8 cellular contexts compared by ENCODE assay signal in the genomic region with DNA sequence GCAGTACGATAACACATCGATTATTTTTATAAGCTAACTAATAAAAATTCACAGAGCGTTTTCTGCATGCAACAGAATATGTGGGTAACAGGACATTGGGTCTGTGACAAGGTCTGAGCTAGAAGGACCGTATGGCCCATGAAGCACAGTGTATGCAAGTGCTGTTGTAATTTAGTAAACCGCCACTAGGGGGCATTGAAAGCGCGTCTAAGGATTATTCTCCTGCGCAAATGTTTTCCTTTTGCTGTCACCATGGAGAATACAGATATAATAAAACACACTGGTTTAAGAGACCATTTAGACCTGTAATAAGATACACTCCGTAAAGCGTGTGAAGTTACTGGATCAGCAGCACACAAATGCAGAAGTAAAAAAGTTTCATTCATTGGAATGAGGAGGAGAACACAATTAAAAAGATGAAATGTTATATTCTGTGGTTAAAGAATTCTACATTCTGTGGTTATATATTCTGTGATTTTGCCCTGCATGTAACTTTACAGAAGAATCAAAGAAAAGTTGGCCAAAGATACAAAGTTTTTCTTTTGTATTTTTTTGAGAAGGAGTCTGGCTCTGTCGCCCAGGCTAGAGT.
DNase-seq lines count a peak whose midpoint lies in the region; ATAC-seq and TF ChIP-seq lines count a peak whose summit lies in the region.

No MANE protein-coding gene starts in this region.

- no peak overlapping the region for H3K9ac ChIP-seq in SK-N-MC (ENCODE audit: insufficient read length)
- peak overlapping the region; percentile 31 for H3K9ac ChIP-seq in smooth muscle cell (ENCODE audit: low read depth)

- DNase-seq in Caco-2 (peak; percentile 51 to 73), NCI-H1092 (lab: John Stamatoyannopoulos, UW) (peak; percentile 47), SK-N-MC (ENCODE audit: low read depth, low spot score) (peak; percentile 47), astrocyte of the hippocampus (ENCODE audit: low read depth, low spot score) (peak; percentile 88), iPS DF 19.7 (ENCODE audit: low read depth, low spot score) (peak; percentile 17), smooth muscle cell (lab: John Stamatoyannopoulos, UW; ENCODE audit: unreplicated experiment) (peak; percentile 17)

- no peaks in the 10 kb centered on the region for H3K27me3 ChIP-seq in Caco-2 (replicated peaks; ENCODE audit: control insufficient read depth, insufficient read depth, low read length)
- no peaks in the 10 kb centered on the region for H3K27me3 ChIP-seq in smooth muscle cell (ENCODE audit: low read depth)

- H3K27ac ChIP-seq in SK-N-MC (peak overlapping the region; percentile 64; the same call in 1 of the 2 replicates), smooth muscle cell (ENCODE audit: low read depth) (peak overlapping the region; percentile 56)

- H3K36me3 ChIP-seq in Caco-2 (ENCODE audit: control insufficient read depth, insufficient read depth, low read length) = no peaks in the 10 kb centered on the region
- peaks cover 4% of the 10 kb centered on the region; the same call in 1 of the 2 replicates for H3K36me3 ChIP-seq in SK-N-MC (ENCODE audit: insufficient read depth, low read length)
- H3K36me3 ChIP-seq in smooth muscle cell (ENCODE audit: low read depth) = no peaks in the 10 kb centered on the region

- H3K36me3 Mint-ChIP-seq in Caco-2 (ENCODE audit: insufficient read depth, unreplicated experiment) = peaks cover 29% of the 10 kb centered on the region

- H3K79me2 ChIP-seq in smooth muscle cell (ENCODE audit: low read depth) = no peaks in the 10 kb centered on the region

- peaks cover 4% of the 10 kb centered on the region for H4K20me1 ChIP-seq in smooth muscle cell (ENCODE audit: low read depth)

- H3K4me1 ChIP-seq in Caco-2 (no peaks in the 10 kb centered on the region), smooth muscle cell (ENCODE audit: low read depth) (no peaks in the 10 kb centered on the region)

- no peak overlapping the region for H3K4me2 ChIP-seq in smooth muscle cell

- ATAC-seq in GM21619 (IDR thresholded peaks at IDR 0.05; ENCODE audit: unreplicated experiment) (peak; percentile 87), HG02970 (IDR thresholded peaks at IDR 0.05; ENCODE audit: low FRiP score, unreplicated experiment) (no peak)

- no peak overlapping the region for H2AFZ ChIP-seq in smooth muscle cell (ENCODE audit: low read depth)

- POLR2A ChIA-PET in Caco-2 (lab: Charles Lee) = no interaction called here

- no peak overlapping the region for H3K4me3 Mint-ChIP-seq in Caco-2 (ENCODE audit: unreplicated experiment)

- no TSS peak for BruUV-seq in Caco-2 (replicated peaks; lab: Mats Ljungman, UMichigan)

- peak overlapping the region; percentile 80 for H3K27ac Mint-ChIP-seq in Caco-2 (ENCODE audit: unreplicated experiment)

- no peaks in the 10 kb centered on the region for H3K4me1 Mint-ChIP-seq in Caco-2 (ENCODE audit: low read depth, unreplicated experiment)

- TF ChIP-seq CTCF in Caco-2 (IDR thresholded peaks at IDR 0.05; ENCODE audit: insufficient read depth in 1 of 2, low read depth in 1 of 2, low read length in 1 of 2, severe bottlenecking in 1 of 2, unreplicated experiment in 1 of 2) = peak; percentile 59 to 70
- peak; percentile 83 for TF ChIP-seq CTCF in smooth muscle cell (IDR thresholded peaks at IDR 0.05; ENCODE audit: borderline replicate concordance, insufficient read depth, poor library complexity, severe bottlenecking)

- H3K27me3 Mint-ChIP-seq in Caco-2 (ENCODE audit: insufficient read depth, unreplicated experiment) = no peaks in the 10 kb centered on the region

- H3K4me3 ChIP-seq in Caco-2 (ENCODE audit: low read depth, low read length) (no peak overlapping the region), SK-N-MC (no peak overlapping the region), smooth muscle cell (no peak overlapping the region)

- CTCF ChIA-PET in Caco-2 (lab: Charles Lee) = interaction anchor here (0.5 to 1.4 kb wide), 4 partner anchors 13 to 794 kb away, joined by 7 to 10 read pairs (median 7); no protein-coding TSS in a partner anchor

- intact Hi-C loops in Caco-2 (cut with micrococcal nuclease; ENCODE audit: unreplicated experiment) = loop anchor here (1.0 kb wide), 1 partner anchor 412 kb away; no protein-coding TSS in a partner anchor

- no peaks in the 10 kb centered on the region for H3K9me3 Mint-ChIP-seq in Caco-2 (ENCODE audit: unreplicated experiment)

- H3K9me3 ChIP-seq in Caco-2 (no peaks in the 10 kb centered on the region), SK-N-MC (ENCODE audit: low read depth, low read length) (no peaks in the 10 kb centered on the region), smooth muscle cell (replicated peaks; ENCODE audit: low read depth) (no peaks in the 10 kb centered on the region)

- no peaks in the 10 kb centered on the region for H3F3A ChIP-seq in smooth muscle cell (ENCODE audit: low read depth)

- 21% methylated on average over 11 of the region's 11 CpGs for WGBS in smooth muscle cell (ENCODE audit: low lambda C conversion rate)

Comparison
In these comparisons a context has a peak if more than half of its experiments do, and no peak if none do; other contexts are left out.
1. DNase-seq: peak in every context shown above with its lines; median percentile 88 in astrocyte of the hippocampus; 62 in Caco-2; 47 in NCI-H1092; 47 in SK-N-MC; 17 in iPS DF 19.7; 17 in smooth muscle cell.